In genomic region chr2:102103284-102103683, GRCh38 we compare ENCODE assay signal across 26 cellular contexts. TPM values are rescaled to one million over a fixed set of nuclear protein-coding genes. Genes with fewer than 3 reads are reported as not detected.
DNase-seq lines count a peak whose midpoint lies in the region; ATAC-seq, FAIRE-seq and TF ChIP-seq lines count a peak whose summit lies in the region.
"Had no signal": no experiment of that assay in that cellular context is flagged by ENCODE, and none has a peak within 500 bp of the region (broad histone marks: within the 10 kb centered on the region; RNA-seq: fewer than 3 reads in every experiment).

No MANE protein-coding gene starts in this region.

- no peak for TF ChIP-seq EP300 in A549 (IDR thresholded peaks at IDR 0.05)

- H3K4me3 Mint-ChIP-seq in GM23338, result no peak overlapping the region
- no peak overlapping the region for H3K4me3 Mint-ChIP-seq in dendritic cell treated with granulocyte-macrophage colony-stimulating factor and Interleukin-4, amounts not matched to agents 40 ng/mL and 50 ng/mL, for 4 days
- no peak overlapping the region for H3K4me3 Mint-ChIP-seq in stimulated activated naive B cell treated with anti-CD40 and anti-IgM and Interleukin-4, amounts not matched to agents 10 μg/mL and 1 μg/mL and 100 μg/mL, for 72 hours
- H3K4me3 Mint-ChIP-seq: neural crest cell, type B pancreatic cell had no signal

- H3K36me3 ChIP-seq in GM23338 (ENCODE audit: insufficient read depth), result no peaks in the 10 kb centered on the region
- H3K36me3 ChIP-seq in osteoblast (ENCODE audit: insufficient read depth, low read length), result no peaks in the 10 kb centered on the region
- H3K36me3 ChIP-seq: lower lobe of right lung had no signal

- DNase-seq in A549 (ENCODE audit: low read depth in 1 of 2, low spot score in 1 of 2), result no peak
- DNase-seq in GM23338 (ENCODE audit: low spot score), result peak; percentile 20
- DNase-seq in osteoblast (ENCODE audit: insufficient read length, low spot score, missing footprints), result no peak
- DNase-seq in DMS153 treated with DMSO at 0.1 percent for 48 hours (lab: John Stamatoyannopoulos, UW; ENCODE audit: unreplicated experiment), result no peak
- no peak for DNase-seq in posterior vena cava (ENCODE audit: low spot score)
- no peak for DNase-seq in stimulated activated naive B cell treated with anti-CD40 and anti-IgM and Interleukin-4, amounts not matched to agents 10 μg/mL and 1 μg/mL and 100 μg/mL, for 72 hours
- DNase-seq in activated CD8-positive, alpha-beta memory T cell treated with anti-CD3 and anti-CD28 coated beads for 24 hours, result no peak
- DNase-seq: ACHN; activated CD4-positive, alpha-beta T cell treated with anti-CD3 and anti-CD28 coated beads, Interleukin-2, amount 10 ng/mL, durations not matched to agents 7 days and 5 days; EL; HCEC 1CT; kidney; lower lobe of right lung; mucosa of descending colon; NCI-H1092; NCI-H2029; NCI-H226; NCI-H748 treated with DMSO at 0.1 percent for 48 hours; RPMI8226; T-helper 2 cell had no signal

- no peaks in the 10 kb centered on the region for H3K79me2 ChIP-seq in GM23338 (replicated peaks; ENCODE audit: insufficient read depth)
- H3K79me2 ChIP-seq in osteoblast (ENCODE audit: insufficient read depth, low read length), result no peaks in the 10 kb centered on the region

- CTCF ChIA-PET in A549 (lab: Yijun Ruan, JAX), result interaction anchor here (1.0 to 3.7 kb wide), 5 partner anchors 11 to 137 kb away, joined by 3 to 29 read pairs (median 7); no protein-coding TSS in a partner anchor

- H3K9me3 Mint-ChIP-seq in GM23338, result peaks cover 3% of the 10 kb centered on the region; the same call in 1 of the 3 replicates
- no peaks in the 10 kb centered on the region for H3K9me3 Mint-ChIP-seq in dendritic cell treated with granulocyte-macrophage colony-stimulating factor and Interleukin-4, amounts not matched to agents 40 ng/mL and 50 ng/mL, for 4 days
- no peaks in the 10 kb centered on the region for H3K9me3 Mint-ChIP-seq in stimulated activated naive B cell treated with anti-CD40 and anti-IgM and Interleukin-4, amounts not matched to agents 10 μg/mL and 1 μg/mL and 100 μg/mL, for 72 hours
- H3K9me3 Mint-ChIP-seq: type B pancreatic cell had no signal

- 0 out of 3 replicates have a peak overlapping the region, but pooled peaks have one; percentile 74 for H3K4me2 ChIP-seq in A549
- H3K4me2 ChIP-seq in GM23338, result no peak overlapping the region
- no peak overlapping the region for H3K4me2 ChIP-seq in osteoblast (ENCODE audit: insufficient read depth, low read length)

- peaks cover 9% of the 10 kb centered on the region; the same call in 1 of the 2 replicates for H3K9me2 ChIP-seq in GM23338 (ENCODE audit: insufficient read depth)

- H3K27me3 Mint-ChIP-seq in GM23338 (ENCODE audit: insufficient read depth, low read depth, poor library complexity), result peaks cover 3% of the 10 kb centered on the region
- peaks cover 4% of the 10 kb centered on the region for H3K27me3 Mint-ChIP-seq in dendritic cell treated with granulocyte-macrophage colony-stimulating factor and Interleukin-4, amounts not matched to agents 40 ng/mL and 50 ng/mL, for 4 days
- H3K27me3 Mint-ChIP-seq in stimulated activated naive B cell treated with anti-CD40 and anti-IgM and Interleukin-4, amounts not matched to agents 10 μg/mL and 1 μg/mL and 100 μg/mL, for 72 hours, result peaks cover 36 to 50% of the 10 kb centered on the region in 2 donors
- H3K27me3 Mint-ChIP-seq: progenitor cell of endocrine pancreas, type B pancreatic cell had no signal

- POLR2A ChIA-PET in A549 (lab: Yijun Ruan, JAX), result no interaction called here

- no peaks in the 10 kb centered on the region for H3K4me1 Mint-ChIP-seq in GM23338
- H3K4me1 Mint-ChIP-seq in dendritic cell treated with granulocyte-macrophage colony-stimulating factor and Interleukin-4, amounts not matched to agents 40 ng/mL and 50 ng/mL, for 4 days (ENCODE audit: low read depth), result peaks cover 36% of the 10 kb centered on the region
- H3K4me1 Mint-ChIP-seq in stimulated activated naive B cell treated with anti-CD40 and anti-IgM and Interleukin-4, amounts not matched to agents 10 μg/mL and 1 μg/mL and 100 μg/mL, for 72 hours, result peaks cover 11 to 13% of the 10 kb centered on the region in 2 donors
- H3K4me1 Mint-ChIP-seq: neural crest cell had no signal

- H3K27me3 ChIP-seq in GM23338 (ENCODE audit: insufficient read depth), result no peaks in the 10 kb centered on the region
- no peaks in the 10 kb centered on the region for H3K27me3 ChIP-seq in osteoblast (ENCODE audit: insufficient read depth, low read length)

- TF ChIP-seq RAD21 in A549 (conservative IDR thresholded peaks at IDR 0.05 in 1 of 2, IDR thresholded peaks at IDR 0.05 in 1 of 2), result no peak

- no peak overlapping the region for H3K27ac Mint-ChIP-seq in GM23338
- peak overlapping the region; percentile 89 for H3K27ac Mint-ChIP-seq in dendritic cell treated with granulocyte-macrophage colony-stimulating factor and Interleukin-4, amounts not matched to agents 40 ng/mL and 50 ng/mL, for 4 days
- no peak overlapping the region for H3K27ac Mint-ChIP-seq in stimulated activated naive B cell treated with anti-CD40 and anti-IgM and Interleukin-4, amounts not matched to agents 10 μg/mL and 1 μg/mL and 100 μg/mL, for 72 hours
- H3K27ac Mint-ChIP-seq: progenitor cell of endocrine pancreas, type B pancreatic cell had no signal

- no peak for FAIRE-seq in A549 (lab: Jason Lieb, UNC)
- FAIRE-seq: colon, D721Med, kidney had no signal

- TF ChIP-seq CTCF in A549 (IDR thresholded peaks at IDR 0.05) (no peak), GM23338 (conservative IDR thresholded peaks at IDR 0.05; ENCODE audit: low read depth in 2 of 2) (no peak), osteoblast (IDR thresholded peaks at IDR 0.05; ENCODE audit: extremely low read depth, low read depth, low read length) (no peak)

- no peaks in the 10 kb centered on the region for H3K36me3 Mint-ChIP-seq in GM23338 (ENCODE audit: low read depth)
- H3K36me3 Mint-ChIP-seq in dendritic cell treated with granulocyte-macrophage colony-stimulating factor and Interleukin-4, amounts not matched to agents 40 ng/mL and 50 ng/mL, for 4 days (ENCODE audit: low read depth), result no peaks in the 10 kb centered on the region
- peaks cover 0 to 1% of the 10 kb centered on the region in 2 donors for H3K36me3 Mint-ChIP-seq in stimulated activated naive B cell treated with anti-CD40 and anti-IgM and Interleukin-4, amounts not matched to agents 10 μg/mL and 1 μg/mL and 100 μg/mL, for 72 hours
- H3K36me3 Mint-ChIP-seq: type B pancreatic cell had no signal

- peaks cover 72% of the 10 kb centered on the region for H3K4me1 ChIP-seq in A549
- H3K4me1 ChIP-seq in GM23338 (ENCODE audit: insufficient read depth), result no peaks in the 10 kb centered on the region
- H3K4me1 ChIP-seq in osteoblast (ENCODE audit: insufficient read depth, low read length), result peaks cover 34% of the 10 kb centered on the region

- intact Hi-C loops in dendritic cell treated with granulocyte-macrophage colony-stimulating factor and Interleukin-4, amounts not matched to agents 40 ng/mL and 50 ng/mL, for 4 days (cut with micrococcal nuclease), result no loop called here
- intact Hi-C loops in posterior vena cava (cut with DNase I), result no loop called here

- no peak for TF ChIP-seq POLR2A in A549 (IDR thresholded peaks at IDR 0.05; ENCODE audit: low read length)

- H4K20me1 ChIP-seq in GM23338 (replicated peaks; ENCODE audit: insufficient read depth) (no peaks in the 10 kb centered on the region), osteoblast (ENCODE audit: insufficient read depth, low read length) (no peaks in the 10 kb centered on the region)

- H2AFZ ChIP-seq in GM23338, result no peak overlapping the region
- no peak overlapping the region for H2AFZ ChIP-seq in osteoblast (ENCODE audit: low read length)

- H3K4me3 ChIP-seq in A549 (no peak overlapping the region), GM23338 (no peak overlapping the region), osteoblast (ENCODE audit: insufficient read depth, low read length) (no peak overlapping the region)
- H3K4me3 ChIP-seq: mucosa of descending colon had no signal

- 94% methylated on average over 8 of the region's 8 CpGs for WGBS in A549 (ENCODE audit: missing lambda C conversion rate)

- H3F3A ChIP-seq in GM23338 (replicated peaks; ENCODE audit: low read depth), result no peaks in the 10 kb centered on the region

- ATAC-seq in A549 (no peak), GM23338 (peak; percentile 39; the same call in 2 of the 3 replicates)
- no peak for ATAC-seq in stimulated activated naive B cell treated with anti-CD40 and anti-IgM and Interleukin-4, amounts not matched to agents 10 μg/mL and 1 μg/mL and 100 μg/mL, for 72 hours (replicated peaks)

- H3K9me3 ChIP-seq in A549 (peaks cover 6% of the 10 kb centered on the region; the same call in 1 of the 3 replicates), osteoblast (ENCODE audit: low read depth, low read length) (no peaks in the 10 kb centered on the region)
- H3K9me3 ChIP-seq: lower lobe of right lung, mucosa of descending colon had no signal

- peak overlapping the region; percentile 96 to 97 for H3K27ac ChIP-seq in A549
- H3K27ac ChIP-seq in GM23338 (ENCODE audit: low read depth), result no peak overlapping the region
- H3K27ac ChIP-seq in osteoblast (ENCODE audit: low read depth, low read length), result peak overlapping the region; percentile 96

TF ChIP-seq in A549, 52 proteins besides CTCF, POLR2A, EP300 and RAD21 (continues in another document):
- no peak for TF ChIP-seq E2F6 (IDR thresholded peaks at IDR 0.05; ENCODE audit: borderline replicate concordance, low read depth)
- no peak for TF ChIP-seq CBX8 (IDR thresholded peaks at IDR 0.05)

TF ChIP-seq in GM23338, 12 proteins besides CTCF, POLR2A, EP300 and RAD21 (continues in another document):
- TF ChIP-seq EZH2phosphoT487 (IDR thresholded peaks at IDR 0.05; ENCODE audit: unreplicated experiment) (no peak), NANOG (IDR thresholded peaks at IDR 0.05; ENCODE audit: borderline replicate concordance) (no peak), EZH2 (IDR thresholded peaks at IDR 0.05; ENCODE audit: low read depth, unreplicated experiment) (no peak), STAT1 (IDR thresholded peaks at IDR 0.05; ENCODE audit: unreplicated experiment) (no peak), ZNF331 (CRISPR knock-in tag; IDR thresholded peaks at IDR 0.05; ENCODE audit: low read depth) (no peak)

RNA-seq across cellular contexts. Expression of gene IL1R1, which starts 39.3 kb away (rescaled TPM):
- 34.7 and 38.0 TPM in 2 replicates for polyA plus RNA-seq in A549 (2011; rRNA removed)
- polyA plus RNA-seq in A549 (2012; cell fraction: cytosol; rRNA removed), result 11.8 and 16.3 TPM in 2 replicates
- polyA plus RNA-seq in A549 (2012; cell fraction: nucleus; rRNA removed), result 8.9 and 11.5 TPM in 2 replicates
- 25.3 to 35.9 TPM (median 32.5 TPM) in 3 replicates for polyA plus RNA-seq in A549 (2017; fragmentation: RNase III; extraction: RNeasy Plus Mini Kit Qiagen cat#74134 plus additional on column Dnase treatment)
- polyA minus RNA-seq in A549 (2011; rRNA and poly(A)+ RNA removed), result 16.1 and 16.2 TPM in 2 replicates
- 0.17 and 0.47 TPM in 2 replicates for total RNA-seq in GM23338 (2014; rRNA removed; shearing (Covaris generic))
- polyA plus RNA-seq in GM23338 (2016; fragmentation: Nextera tagmentation; extraction: Ambion mirVana), result 0.26 TPM in 1 of 2 replicates, not detected in the other
- total RNA-seq in osteoblast, result 89.8 and 116 TPM in 2 replicates
- 100 to 1,000 TPM; 147 to 189 TPM for total RNA-seq in posterior vena cava

Comparison
In these comparisons a context has a peak if more than half of its experiments do, and no peak if none do; other contexts are left out.
1. RNA of gene IL1R1, which starts 39.3 kb away (total RNA-seq): 147 to 189 TPM in posterior vena cava and 89.8 to 116 TPM in osteoblast; 0.17 to 0.47 TPM in GM23338; every median in the first group is over 10 times any median in the second.